Comparison of ENCODE assay signal across 33 cellular contexts in genomic region chr1:185914089-185914488, GRCh38.
"Had no signal": no experiment of that assay in that cellular context is flagged by ENCODE, and none has a peak within 500 bp of the region (broad histone marks: within the 10 kb centered on the region; RNA-seq: fewer than 3 reads in every experiment).

No MANE protein-coding gene starts in this region.

- H3K27me3 ChIP-seq: brain microvascular endothelial cell, esophagus muscularis mucosa, gastroesophageal sphincter, heart right ventricle, hepatocyte had no signal

- DNase-seq: activated CD4-positive, alpha-beta memory T cell treated with anti-CD3 and anti-CD28 coated beads for 36 hours; activated CD4-positive, alpha-beta T cell treated with anti-CD3 and anti-CD28 coated beads for 36 hours; activated CD4-positive, alpha-beta T cell treated with anti-CD3 and anti-CD28 coated beads, Interleukin-2, amount 10 ng/mL, durations not matched to agents 24 days and 14 days; activated CD4-positive, CD25-positive, alpha-beta regulatory T cell; activated CD4-positive, CD25-positive, alpha-beta regulatory T cell treated with anti-CD3 and anti-CD28 coated beads, Interleukin-2, amount 50 U/mL, for 72 hours; activated CD8-positive, alpha-beta memory T cell treated with anti-CD3 and anti-CD28 coated beads, Interleukin-2, amount 10 ng/mL, durations not matched to agents 7 days and 5 days; activated CD8-positive, alpha-beta memory T cell treated with anti-CD3 and anti-CD28 coated beads, Interleukin-2, amount 50 U/mL, for 4 hours; activated CD8-positive, alpha-beta T cell treated with anti-CD3 and anti-CD28 coated beads, Interleukin-2, amount 10 ng/mL, durations not matched to agents 7 days and 5 days; activated effector memory CD4-positive, alpha-beta T cell treated with anti-CD3 and anti-CD28 coated beads, Interleukin-2, amount 50 U/mL, for 16 hours; activated naive CD4-positive, alpha-beta T cell treated with anti-CD3 and anti-CD28 coated beads for 36 hours; activated T-cell treated with anti-CD3 and anti-CD28 coated beads, Interleukin-2, amount 50 U/mL, for 1 hour; activated T-cell treated with anti-CD3 and anti-CD28 coated beads, Interleukin-2, amount 50 U/mL, for 48 hours; amniotic stem cell; anterior cingulate cortex; brain microvascular endothelial cell; dorsolateral prefrontal cortex; effector memory CD4-positive, alpha-beta T cell; endodermal cell; erythroblast; foreskin melanocyte; heart right ventricle; T-helper 2 cell; WERI-Rb-1 had no signal

- H3K79me2 ChIP-seq: hepatocyte had no signal

- H3K27ac Mint-ChIP-seq: activated CD4-positive, alpha-beta memory T cell treated with anti-CD3 and anti-CD28 coated beads for 36 hours; activated CD4-positive, alpha-beta T cell treated with anti-CD3 and anti-CD28 coated beads for 36 hours; activated CD4-positive, alpha-beta T cell treated with anti-CD3 and anti-CD28 coated beads, Interleukin-2, amount 10 ng/mL, durations not matched to agents 24 days and 14 days; activated CD8-positive, alpha-beta memory T cell treated with anti-CD3 and anti-CD28 coated beads, Interleukin-2, amount 10 ng/mL, durations not matched to agents 7 days and 5 days; activated CD8-positive, alpha-beta T cell treated with anti-CD3 and anti-CD28 coated beads, Interleukin-2, amount 10 ng/mL, durations not matched to agents 7 days and 5 days; activated naive CD4-positive, alpha-beta T cell treated with anti-CD3 and anti-CD28 coated beads for 36 hours; activated naive CD4-positive, alpha-beta T cell treated with anti-CD3 and anti-CD28 coated beads, Interleukin-2, amount 50 U/mL, for 72 hours; activated T-helper 1 cell treated with anti-CD3 and anti-CD28 coated beads, Interleukin-12 subunit alpha, Interleukin-12 subunit beta, Interleukin-2, Interleukin-4 antibody, amounts not matched to agents 30 ng/mL and 10 ng/mL and 1 ng/mL, durations not matched to agents 14 hours and 24 hours and 36 hours; activated T-helper 2 cell treated with anti-CD3 and anti-CD28 coated beads, Interferon-gamma antibody, Interleukin-2, Interleukin-4, amounts not matched to agents 10 μg/mL and 5 μg/mL and 100 μg/mL, durations not matched to agents 14 hours and 24 hours and 36 hours; dendritic cell treated with granulocyte-macrophage colony-stimulating factor and Interleukin-4, amounts not matched to agents 40 ng/mL and 50 ng/mL, for 4 days had no signal

- H3K36me3 ChIP-seq: brain microvascular endothelial cell, WERI-Rb-1 had no signal

- H3K36me3 Mint-ChIP-seq: activated CD4-positive, alpha-beta memory T cell treated with anti-CD3 and anti-CD28 coated beads for 36 hours; activated CD8-positive, alpha-beta memory T cell treated with anti-CD3 and anti-CD28 coated beads, Interleukin-2, amount 10 ng/mL, durations not matched to agents 7 days and 5 days; activated naive CD4-positive, alpha-beta T cell treated with anti-CD3 and anti-CD28 coated beads, Interleukin-2, amount 50 U/mL, for 72 hours had no signal

- H3K9me3 ChIP-seq: esophagus muscularis mucosa, gastroesophageal sphincter, heart right ventricle had no signal

- H3K4me3 ChIP-seq: coronary artery, dorsolateral prefrontal cortex, esophagus muscularis mucosa, gastroesophageal sphincter, heart right ventricle, hepatocyte had no signal

- H3K27ac ChIP-seq: brain microvascular endothelial cell, coronary artery, dorsolateral prefrontal cortex, esophagus muscularis mucosa, gastroesophageal sphincter, heart right ventricle, hepatocyte, WERI-Rb-1 had no signal

- H3K4me1 ChIP-seq: heart right ventricle had no signal

- ATAC-seq: activated CD4-positive, alpha-beta T cell treated with anti-CD3 and anti-CD28 coated beads for 36 hours; activated CD8-positive, alpha-beta memory T cell treated with anti-CD3 and anti-CD28 coated beads, Interleukin-2, amount 10 ng/mL, durations not matched to agents 7 days and 5 days; activated CD8-positive, alpha-beta T cell treated with anti-CD3 and anti-CD28 coated beads, Interleukin-2, amount 10 ng/mL, durations not matched to agents 7 days and 5 days; activated naive CD4-positive, alpha-beta T cell treated with anti-CD3 and anti-CD28 coated beads, Interleukin-2, amount 50 U/mL, for 72 hours; gastroesophageal sphincter; heart right ventricle had no signal

- FAIRE-seq: bronchial epithelial cell had no signal

- H3K4me2 ChIP-seq: hepatocyte had no signal

- H2AFZ ChIP-seq: hepatocyte had no signal

- H3K4me3 Mint-ChIP-seq: activated CD4-positive, alpha-beta memory T cell treated with anti-CD3 and anti-CD28 coated beads for 36 hours; activated CD4-positive, alpha-beta T cell treated with anti-CD3 and anti-CD28 coated beads for 36 hours; activated CD4-positive, alpha-beta T cell treated with anti-CD3 and anti-CD28 coated beads, Interleukin-2, amount 10 ng/mL, durations not matched to agents 24 days and 14 days; activated CD8-positive, alpha-beta memory T cell treated with anti-CD3 and anti-CD28 coated beads, Interleukin-2, amount 10 ng/mL, durations not matched to agents 7 days and 5 days; activated CD8-positive, alpha-beta T cell treated with anti-CD3 and anti-CD28 coated beads, Interleukin-2, amount 10 ng/mL, durations not matched to agents 7 days and 5 days; activated naive CD4-positive, alpha-beta T cell treated with anti-CD3 and anti-CD28 coated beads for 36 hours; activated T-helper 1 cell treated with anti-CD3 and anti-CD28 coated beads, Interleukin-12 subunit alpha, Interleukin-12 subunit beta, Interleukin-2, Interleukin-4 antibody, amounts not matched to agents 30 ng/mL and 10 ng/mL and 1 ng/mL, durations not matched to agents 14 hours and 24 hours and 36 hours; central memory CD8-positive, alpha-beta T cell; dendritic cell treated with granulocyte-macrophage colony-stimulating factor and Interleukin-4, amounts not matched to agents 40 ng/mL and 50 ng/mL, for 4 days; endodermal cell had no signal

- H3K27me3 Mint-ChIP-seq: activated CD4-positive, alpha-beta T cell treated with anti-CD3 and anti-CD28 coated beads for 36 hours; activated CD4-positive, alpha-beta T cell treated with anti-CD3 and anti-CD28 coated beads, Interleukin-2, amount 10 ng/mL, durations not matched to agents 24 days and 14 days; activated CD8-positive, alpha-beta memory T cell treated with anti-CD3 and anti-CD28 coated beads, Interleukin-2, amount 10 ng/mL, durations not matched to agents 7 days and 5 days; central memory CD8-positive, alpha-beta T cell; dendritic cell treated with granulocyte-macrophage colony-stimulating factor and Interleukin-4, amounts not matched to agents 40 ng/mL and 50 ng/mL, for 4 days had no signal

- H3K9me3 Mint-ChIP-seq: activated CD4-positive, alpha-beta memory T cell treated with anti-CD3 and anti-CD28 coated beads for 36 hours; activated CD4-positive, alpha-beta T cell treated with anti-CD3 and anti-CD28 coated beads, Interleukin-2, amount 10 ng/mL, durations not matched to agents 24 days and 14 days; activated naive CD4-positive, alpha-beta T cell treated with anti-CD3 and anti-CD28 coated beads for 36 hours; activated naive CD4-positive, alpha-beta T cell treated with anti-CD3 and anti-CD28 coated beads, Interleukin-2, amount 50 U/mL, for 72 hours; activated T-helper 1 cell treated with anti-CD3 and anti-CD28 coated beads, Interleukin-12 subunit alpha, Interleukin-12 subunit beta, Interleukin-2, Interleukin-4 antibody, amounts not matched to agents 30 ng/mL and 10 ng/mL and 1 ng/mL, durations not matched to agents 14 hours and 24 hours and 36 hours; activated T-helper 2 cell treated with anti-CD3 and anti-CD28 coated beads, Interferon-gamma antibody, Interleukin-2, Interleukin-4, amounts not matched to agents 10 μg/mL and 5 μg/mL and 100 μg/mL, durations not matched to agents 14 hours and 24 hours and 36 hours; central memory CD8-positive, alpha-beta T cell; endodermal cell had no signal

- H3K4me1 Mint-ChIP-seq: activated CD4-positive, alpha-beta T cell treated with anti-CD3 and anti-CD28 coated beads for 36 hours; activated CD4-positive, alpha-beta T cell treated with anti-CD3 and anti-CD28 coated beads, Interleukin-2, amount 10 ng/mL, durations not matched to agents 24 days and 14 days; activated CD8-positive, alpha-beta memory T cell treated with anti-CD3 and anti-CD28 coated beads, Interleukin-2, amount 10 ng/mL, durations not matched to agents 7 days and 5 days; central memory CD8-positive, alpha-beta T cell had no signal
